11 cellular contexts compared by ENCODE assay signal in genomic region chr9:89923174-89923573, GRCh38.
"Had no signal": no experiment of that assay in that cellular context is flagged by ENCODE, and none has a peak within 500 bp of the region (broad histone marks: within the 10 kb centered on the region; RNA-seq: fewer than 3 reads in every experiment).

No MANE protein-coding gene starts in this region.

- H3K4me3 ChIP-seq: ascending aorta, gastroesophageal sphincter, left lung, prostate gland, skin epidermis, upper lobe of left lung had no signal

- H3K36me3 Mint-ChIP-seq: naive B cell had no signal

- DNase-seq: activated T-cell treated with anti-CD3 and anti-CD28 coated beads for 4 hours, left lung, mammary epithelial cell, naive B cell, right cardiac atrium, upper lobe of left lung had no signal

- ATAC-seq: gastroesophageal sphincter, left lung, SK-N-SH treated with all-trans-retinoic acid at 6 μM for 48 hours had no signal

- H3K9me3 Mint-ChIP-seq: naive B cell had no signal
